Comparison of ENCODE assay signal across 21 cellular contexts in genomic region chr9:124805186-124805585, GRCh38. TPM values are rescaled to one million over a fixed set of nuclear protein-coding genes. Genes with fewer than 3 reads are reported as not detected.
"Had no signal": no experiment of that assay in that cellular context is flagged by ENCODE, and none has a peak within 500 bp of the region (broad histone marks: within the 10 kb centered on the region; RNA-seq: fewer than 3 reads in every experiment).

No MANE protein-coding gene starts in this region.

- H3K27me3 ChIP-seq: brain microvascular endothelial cell, esophagus muscularis mucosa, foreskin keratinocyte, heart left ventricle, ovary, thyroid gland, vagina had no signal

- ATAC-seq: activated CD4-positive, CD25-positive, alpha-beta regulatory T cell treated with anti-CD3 and anti-CD28 coated beads, Interleukin-2, amount 50 U/mL, for 24 hours; activated CD8-positive, alpha-beta memory T cell treated with anti-CD3 and anti-CD28 coated beads, Interleukin-2, amount 10 ng/mL, durations not matched to agents 7 days and 5 days; activated naive CD4-positive, alpha-beta T cell treated with anti-CD3 and anti-CD28 coated beads, Interleukin-2, amount 50 U/mL, for 72 hours; foreskin keratinocyte; heart left ventricle; left lobe of liver had no signal

- H3K4me3 ChIP-seq: esophagus muscularis mucosa, heart left ventricle, ovary, skin epidermis, thyroid gland, vagina had no signal

- H3K36me3 ChIP-seq: brain microvascular endothelial cell, ovary, vagina had no signal

- H3K27ac ChIP-seq: brain microvascular endothelial cell, esophagus muscularis mucosa, foreskin keratinocyte, heart left ventricle, ovary, skin epidermis, thyroid gland, vagina had no signal

- DNase-seq: activated CD4-positive, alpha-beta T cell treated with anti-CD3 and anti-CD28 coated beads, Interleukin-2, amount 50 U/mL, for 4 hours; activated CD8-positive, alpha-beta memory T cell treated with anti-CD3 and anti-CD28 coated beads, Interleukin-2, amount 10 ng/mL, durations not matched to agents 7 days and 5 days; activated effector memory CD4-positive, alpha-beta T cell treated with anti-CD3 and anti-CD28 coated beads, Interleukin-2, amount 50 U/mL, for 16 hours; activated T-cell treated with anti-CD3 and anti-CD28 coated beads, Interleukin-2, amount 50 U/mL, for 24 hours; amygdala; brain microvascular endothelial cell; cerebellar nuclear complex; endodermal cell; heart left ventricle; ovary; stimulated activated CD4-positive, alpha-beta T cell treated with anti-CD3 and anti-CD28 coated beads, Interleukin-4, amount 100 ng/mL, for 4 hours; thyroid gland had no signal

- H3K9me3 ChIP-seq: esophagus muscularis mucosa, heart left ventricle, ovary, thyroid gland, vagina had no signal

RNA-seq across cellular contexts. Expression of gene OLFML2A, which starts 28.3 kb away (rescaled TPM):
- total RNA-seq: activated CD8-positive, alpha-beta memory T cell treated with anti-CD3 and anti-CD28 coated beads, Interleukin-2, amount 10 ng/mL, durations not matched to agents 7 days and 5 days; activated naive CD4-positive, alpha-beta T cell treated with anti-CD3 and anti-CD28 coated beads, Interleukin-2, amount 50 U/mL, for 72 hours had no signal

RNA-seq across cellular contexts. Expression of gene WDR38, which starts 48.1 kb away (rescaled TPM):
- total RNA-seq: activated CD8-positive, alpha-beta memory T cell treated with anti-CD3 and anti-CD28 coated beads, Interleukin-2, amount 10 ng/mL, durations not matched to agents 7 days and 5 days; activated naive CD4-positive, alpha-beta T cell treated with anti-CD3 and anti-CD28 coated beads, Interleukin-2, amount 50 U/mL, for 72 hours; dermis microvascular lymphatic vessel endothelial cell; endodermal cell; foreskin keratinocyte; heart left ventricle; left lobe of liver; neural crest cell; vagina had no signal
- polyA plus RNA-seq: foreskin keratinocyte, ovary had no signal
